In genomic region chr19:35963514-35963913, GRCh38 we compare ENCODE assay signal across 1 cellular context.
TF ChIP-seq lines count a peak whose summit lies in the region.

No MANE protein-coding gene starts in this region.

TF ChIP-seq in K562, 482 proteins besides CTCF, POLR2A, EP300 and RAD21 (continued from another document):
- TF ChIP-seq REST (CRISPR knock-in tag; IDR thresholded peaks at IDR 0.05; ENCODE audit: low read depth) (peak; percentile 94), NCOA1 (IDR thresholded peaks at IDR 0.05; ENCODE audit: low read depth) (peak; percentile 26; the same call in 1 of the 2 replicates), TFAP4 (CRISPR knock-in tag; IDR thresholded peaks at IDR 0.05; ENCODE audit: borderline replicate concordance) (peak; percentile 42; the same call in 1 of the 2 replicates), EP400 (IDR thresholded peaks at IDR 0.05) (no peak), SREBF2 (CRISPR knock-in tag; IDR thresholded peaks at IDR 0.05) (no peak), RCOR1 (IDR thresholded peaks at IDR 0.05; ENCODE audit: borderline replicate concordance in 1 of 2, low read depth in 2 of 2, low read length in 2 of 2) (peak in 1 of 2 experiments; percentile 52; a peak in 2 of 4 replicates), TBP (optimal IDR thresholded peaks at IDR 0.05; ENCODE audit: low read depth, low read length) (no peak), ELF2 (CRISPR knock-in tag; IDR thresholded peaks at IDR 0.05) (no peak), NR1H2 (CRISPR knock-in tag; IDR thresholded peaks at IDR 0.05) (no peak), MEIS2 (IDR thresholded peaks at IDR 0.05; ENCODE audit: partially characterized antibody) (no peak)
- TF ChIP-seq, protein P1, sequence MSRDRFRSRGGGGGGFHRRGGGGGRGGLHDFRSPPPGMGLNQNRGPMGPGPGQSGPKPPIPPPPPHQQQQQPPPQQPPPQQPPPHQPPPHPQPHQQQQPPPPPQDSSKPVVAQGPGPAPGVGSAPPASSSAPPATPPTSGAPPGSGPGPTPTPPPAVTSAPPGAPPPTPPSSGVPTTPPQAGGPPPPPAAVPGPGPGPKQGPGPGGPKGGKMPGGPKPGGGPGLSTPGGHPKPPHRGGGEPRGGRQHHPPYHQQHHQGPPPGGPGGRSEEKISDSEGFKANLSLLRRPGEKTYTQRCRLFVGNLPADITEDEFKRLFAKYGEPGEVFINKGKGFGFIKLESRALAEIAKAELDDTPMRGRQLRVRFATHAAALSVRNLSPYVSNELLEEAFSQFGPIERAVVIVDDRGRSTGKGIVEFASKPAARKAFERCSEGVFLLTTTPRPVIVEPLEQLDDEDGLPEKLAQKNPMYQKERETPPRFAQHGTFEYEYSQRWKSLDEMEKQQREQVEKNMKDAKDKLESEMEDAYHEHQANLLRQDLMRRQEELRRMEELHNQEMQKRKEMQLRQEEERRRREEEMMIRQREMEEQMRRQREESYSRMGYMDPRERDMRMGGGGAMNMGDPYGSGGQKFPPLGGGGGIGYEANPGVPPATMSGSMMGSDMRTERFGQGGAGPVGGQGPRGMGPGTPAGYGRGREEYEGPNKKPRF (IDR thresholded peaks at IDR 0.05; ENCODE audit: low read depth, low read length): no peak
- TF ChIP-seq, protein P2, sequence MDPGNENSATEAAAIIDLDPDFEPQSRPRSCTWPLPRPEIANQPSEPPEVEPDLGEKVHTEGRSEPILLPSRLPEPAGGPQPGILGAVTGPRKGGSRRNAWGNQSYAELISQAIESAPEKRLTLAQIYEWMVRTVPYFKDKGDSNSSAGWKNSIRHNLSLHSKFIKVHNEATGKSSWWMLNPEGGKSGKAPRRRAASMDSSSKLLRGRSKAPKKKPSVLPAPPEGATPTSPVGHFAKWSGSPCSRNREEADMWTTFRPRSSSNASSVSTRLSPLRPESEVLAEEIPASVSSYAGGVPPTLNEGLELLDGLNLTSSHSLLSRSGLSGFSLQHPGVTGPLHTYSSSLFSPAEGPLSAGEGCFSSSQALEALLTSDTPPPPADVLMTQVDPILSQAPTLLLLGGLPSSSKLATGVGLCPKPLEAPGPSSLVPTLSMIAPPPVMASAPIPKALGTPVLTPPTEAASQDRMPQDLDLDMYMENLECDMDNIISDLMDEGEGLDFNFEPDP (CRISPR knock-in tag; IDR thresholded peaks at IDR 0.05): no peak
- TF ChIP-seq, protein P3, sequence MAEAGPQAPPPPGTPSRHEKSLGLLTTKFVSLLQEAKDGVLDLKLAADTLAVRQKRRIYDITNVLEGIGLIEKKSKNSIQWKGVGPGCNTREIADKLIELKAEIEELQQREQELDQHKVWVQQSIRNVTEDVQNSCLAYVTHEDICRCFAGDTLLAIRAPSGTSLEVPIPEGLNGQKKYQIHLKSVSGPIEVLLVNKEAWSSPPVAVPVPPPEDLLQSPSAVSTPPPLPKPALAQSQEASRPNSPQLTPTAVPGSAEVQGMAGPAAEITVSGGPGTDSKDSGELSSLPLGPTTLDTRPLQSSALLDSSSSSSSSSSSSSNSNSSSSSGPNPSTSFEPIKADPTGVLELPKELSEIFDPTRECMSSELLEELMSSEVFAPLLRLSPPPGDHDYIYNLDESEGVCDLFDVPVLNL (CRISPR knock-in tag; IDR thresholded peaks at IDR 0.05; ENCODE audit: low read depth): no peak
- TF ChIP-seq, protein P4, sequence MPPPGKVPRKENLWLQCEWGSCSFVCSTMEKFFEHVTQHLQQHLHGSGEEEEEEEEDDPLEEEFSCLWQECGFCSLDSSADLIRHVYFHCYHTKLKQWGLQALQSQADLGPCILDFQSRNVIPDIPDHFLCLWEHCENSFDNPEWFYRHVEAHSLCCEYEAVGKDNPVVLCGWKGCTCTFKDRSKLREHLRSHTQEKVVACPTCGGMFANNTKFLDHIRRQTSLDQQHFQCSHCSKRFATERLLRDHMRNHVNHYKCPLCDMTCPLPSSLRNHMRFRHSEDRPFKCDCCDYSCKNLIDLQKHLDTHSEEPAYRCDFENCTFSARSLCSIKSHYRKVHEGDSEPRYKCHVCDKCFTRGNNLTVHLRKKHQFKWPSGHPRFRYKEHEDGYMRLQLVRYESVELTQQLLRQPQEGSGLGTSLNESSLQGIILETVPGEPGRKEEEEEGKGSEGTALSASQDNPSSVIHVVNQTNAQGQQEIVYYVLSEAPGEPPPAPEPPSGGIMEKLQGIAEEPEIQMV (tag; conservative IDR thresholded peaks at IDR 0.05; ENCODE audit: low read depth): no peak
